ENCODE assay signal across 8 cellular contexts in the genomic region with DNA sequence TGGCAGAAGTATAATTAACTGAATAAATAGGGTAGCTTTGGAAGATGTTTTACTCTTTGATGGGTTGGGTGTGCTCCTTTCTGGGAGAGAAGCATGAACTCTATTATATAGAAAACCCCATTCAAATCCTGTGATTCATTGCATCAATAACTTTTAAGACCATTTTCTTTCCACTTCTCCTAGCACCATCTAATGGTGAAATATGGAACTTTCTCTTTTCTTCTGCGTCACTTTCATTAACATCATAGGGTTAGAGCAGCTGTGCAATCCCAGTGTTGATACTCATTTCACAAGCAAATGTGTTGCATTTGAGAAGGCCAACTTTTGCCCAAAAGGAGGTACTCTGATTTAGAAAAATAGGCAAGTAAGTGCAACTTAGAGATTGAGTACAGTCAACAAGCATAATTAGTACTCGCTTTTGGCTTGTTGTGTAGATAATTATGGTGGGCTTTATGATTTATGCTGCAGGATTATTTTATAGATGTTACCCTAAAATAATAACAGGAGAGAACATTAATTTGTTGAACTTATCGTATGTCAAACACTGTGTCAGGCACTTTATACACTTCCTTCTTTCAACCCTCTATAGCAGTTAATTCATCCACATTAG.
A peak's percentile ranks its signal among the peaks of the same experiment; 100 is the strongest.
DNase-seq lines count a peak whose midpoint lies in the region; ATAC-seq and TF ChIP-seq lines count a peak whose summit lies in the region.

No MANE protein-coding gene starts in this region.

- ATAC-seq in GM19395 (IDR thresholded peaks at IDR 0.05; ENCODE audit: unreplicated experiment) (peak; percentile 87), HG03378 (IDR thresholded peaks at IDR 0.05; ENCODE audit: unreplicated experiment) (peak; percentile 85), body of pancreas (peak; percentile 77)

- 36 to 43% methylated on average over 3 of the region's 3 CpGs for WGBS in body of pancreas, 2 donors
- WGBS in testis, 2 donors = 53 to 68% methylated on average over 3 of the region's 3 CpGs

- intact Hi-C loops in body of pancreas (cut with DNase I) (no loop called here), testis (cut with DNase I; ENCODE audit: low total_unique reads) (loop anchor here (5.0 kb wide), 1 partner anchor 94 kb away; the partner anchor contains the start of gene CPED1)

- H3K4me1 ChIP-seq in body of pancreas (no peaks in the 10 kb centered on the region), testis (no peaks in the 10 kb centered on the region)

- DNase-seq in DMS114 treated with DMSO at 0.1 percent for 48 hours (lab: John Stamatoyannopoulos, UW; ENCODE audit: unreplicated experiment) = peak; percentile 52
- DNase-seq in NCI-H446 treated with DMSO at 0.1 percent for 48 hours (lab: John Stamatoyannopoulos, UW) = peak; percentile 28
- DNase-seq in body of pancreas = peak in 1 of 4 donors; percentile 4
- peak; percentile 34 for DNase-seq in kidney epithelial cell (ENCODE audit: low read depth)
- no peak for DNase-seq in testis
- DNase-seq in activated CD8-positive, alpha-beta memory T cell treated with anti-CD3 and anti-CD28 coated beads for 24 hours = no peak

- no peak for TF ChIP-seq POLR2A in body of pancreas (IDR thresholded peaks at IDR 0.05)
- no peak for TF ChIP-seq POLR2A in testis (IDR thresholded peaks at IDR 0.05)

- TF ChIP-seq CTCF in body of pancreas (IDR thresholded peaks at IDR 0.05) (peak; percentile 45 to 76 (median 73)), kidney epithelial cell (IDR thresholded peaks at IDR 0.05; ENCODE audit: insufficient read depth, low read length, poor library complexity, severe bottlenecking) (peak; percentile 54), testis (IDR thresholded peaks at IDR 0.05) (peak; percentile 50 to 69 (median 58))

- H3K4me3 ChIP-seq in body of pancreas (no peak overlapping the region), kidney epithelial cell (ENCODE audit: low read depth, low read length) (no peak overlapping the region), testis (no peak overlapping the region)

- H3K36me3 ChIP-seq in body of pancreas (replicated peaks in 1 of 2; ENCODE audit: insufficient read depth in 1 of 2, low read depth in 2 of 2) (no peaks in the 10 kb centered on the region), kidney epithelial cell (ENCODE audit: control insufficient read depth, insufficient read depth, low read length) (no peaks in the 10 kb centered on the region), testis (ENCODE audit: low read depth, missing control alignments) (no peaks in the 10 kb centered on the region)

- no peaks in the 10 kb centered on the region for H3K27me3 ChIP-seq in body of pancreas
- H3K27me3 ChIP-seq in kidney epithelial cell (ENCODE audit: control insufficient read depth, insufficient read depth, low read length) = no peaks in the 10 kb centered on the region
- no peaks in the 10 kb centered on the region for H3K27me3 ChIP-seq in testis

- H3K27ac ChIP-seq in body of pancreas = no peak overlapping the region
- no peak overlapping the region for H3K27ac ChIP-seq in testis

- no peaks in the 10 kb centered on the region for H3K9me3 ChIP-seq in body of pancreas
- no peaks in the 10 kb centered on the region for H3K9me3 ChIP-seq in testis

Comparison
In these comparisons a context has a peak if more than half of its experiments do, and no peak if none do; other contexts are left out.
1. DNase-seq: peak in DMS114 treated with DMSO at 0.1 percent for 48 hours (single experiment), NCI-H446 treated with DMSO at 0.1 percent for 48 hours (single experiment) and kidney epithelial cell (single experiment); none in testis (single experiment) and activated CD8-positive, alpha-beta memory T cell treated with anti-CD3 and anti-CD28 coated beads for 24 hours (single experiment).
2. Peak in every context shown above with its lines, with median percentiles within 50 percentile points of each other: ATAC-seq and CTCF ChIP-seq.